Comparison of ENCODE assay signal across 8 cellular contexts in genomic region chr1:212433577-212434462, GRCh38. TPM values are rescaled to one million over a fixed set of nuclear protein-coding genes. Genes with fewer than 3 reads are reported as not detected.
DNase-seq lines count a peak whose midpoint lies in the region; ATAC-seq and TF ChIP-seq lines count a peak whose summit lies in the region.

No MANE protein-coding gene starts in this region.

- no peak overlapping the region for H3K27ac Mint-ChIP-seq in endothelial cell (ENCODE audit: unreplicated experiment)

- H3K4me1 Mint-ChIP-seq in endothelial cell (ENCODE audit: unreplicated experiment), result peaks cover 20% of the 10 kb centered on the region

- H3K36me3 ChIP-seq in DND-41 (ENCODE audit: insufficient read depth, low read length) (no peaks in the 10 kb centered on the region), OCI-LY3 (replicated peaks; ENCODE audit: low read depth, low read length) (peaks cover 8% of the 10 kb centered on the region)

- no peak for DNase-seq in DND-41
- no peak for DNase-seq in endothelial cell (ENCODE audit: low spot score)
- peak; percentile 58 for DNase-seq in pons (ENCODE audit: low spot score)
- DNase-seq in NCI-H187 (lab: John Stamatoyannopoulos, UW), result no peak
- DNase-seq in H4 (ENCODE audit: low spot score), result no peak

- TF ChIP-seq CTCF in DND-41 (IDR thresholded peaks at IDR 0.05; ENCODE audit: borderline replicate concordance, extremely low read depth, low read length, poor library complexity, severe bottlenecking) (no peak), OCI-LY3 (IDR thresholded peaks at IDR 0.05; ENCODE audit: low read depth, low read length) (no peak), endothelial cell (IDR thresholded peaks at IDR 0.05; ENCODE audit: unreplicated experiment) (no peak)

- H3K36me3 Mint-ChIP-seq in endothelial cell (ENCODE audit: low read depth, unreplicated experiment), result no peaks in the 10 kb centered on the region

- H3K79me2 ChIP-seq in DND-41 (ENCODE audit: insufficient read depth, low read length) (peaks cover 47% of the 10 kb centered on the region), OCI-LY3 (ENCODE audit: low read length) (peaks cover 40% of the 10 kb centered on the region)

- H3K27me3 ChIP-seq in DND-41 (ENCODE audit: insufficient read depth, low read length, poor library complexity) (no peaks in the 10 kb centered on the region), OCI-LY3 (ENCODE audit: low read depth, low read length) (0 out of 2 replicates have a peak, but pooled peaks cover 3% of the 10 kb centered on the region)

- peaks cover 3% of the 10 kb centered on the region for H3K27me3 Mint-ChIP-seq in endothelial cell (ENCODE audit: unreplicated experiment)

- H3K4me2 ChIP-seq in DND-41 (ENCODE audit: insufficient read depth, low read length) (peak overlapping the region; percentile 88), OCI-LY3 (ENCODE audit: low read length) (peak overlapping the region; percentile 79)

- peak overlapping the region; percentile 81 for H3K9ac ChIP-seq in DND-41 (ENCODE audit: low read depth, low read length)
- H3K9ac ChIP-seq in OCI-LY3 (ENCODE audit: low read length), result peak overlapping the region; percentile 76

- H3K27ac ChIP-seq in DND-41 (ENCODE audit: low read length), result peak overlapping the region; percentile 44; the same call in 1 of the 2 replicates
- no peak overlapping the region for H3K27ac ChIP-seq in OCI-LY3 (ENCODE audit: low read length)

- H3K9me3 ChIP-seq in DND-41 (ENCODE audit: insufficient read depth, low read length, severe bottlenecking), result no peaks in the 10 kb centered on the region
- no peaks in the 10 kb centered on the region for H3K9me3 ChIP-seq in OCI-LY3 (ENCODE audit: insufficient read depth, low read length)

- ATAC-seq in DND-41 (ENCODE audit: insufficient read depth, low read depth) (no peak), GM18868 (IDR thresholded peaks at IDR 0.05; ENCODE audit: unreplicated experiment) (no peak), GM19351 (IDR thresholded peaks at IDR 0.05; ENCODE audit: unreplicated experiment) (no peak)

- H3K4me3 Mint-ChIP-seq in endothelial cell (ENCODE audit: unreplicated experiment), result peak overlapping the region; percentile 79

- peak overlapping the region; percentile 68 to 73; a peak in 3 of 4 replicates for H3K4me3 ChIP-seq in DND-41 (ENCODE audit: low read depth in 1 of 2, low read length in 2 of 2)
- peak overlapping the region; percentile 84 for H3K4me3 ChIP-seq in OCI-LY3 (ENCODE audit: low read length)

- no peaks in the 10 kb centered on the region for H4K20me1 ChIP-seq in DND-41 (ENCODE audit: insufficient read depth, low read length)
- H4K20me1 ChIP-seq in OCI-LY3 (ENCODE audit: insufficient read depth, low read length), result 0 out of 2 replicates have a peak, but pooled peaks cover 1% of the 10 kb centered on the region

- H2AFZ ChIP-seq in DND-41 (ENCODE audit: low read depth, low read length), result peak overlapping the region; percentile 81
- H2AFZ ChIP-seq in OCI-LY3 (ENCODE audit: low read depth, low read length), result no peak overlapping the region

- H3K9me3 Mint-ChIP-seq in endothelial cell (ENCODE audit: unreplicated experiment), result no peaks in the 10 kb centered on the region

- H3K4me1 ChIP-seq in DND-41 (ENCODE audit: insufficient read depth, low read length) (peaks cover 24% of the 10 kb centered on the region), OCI-LY3 (ENCODE audit: low read length) (peaks cover 11% of the 10 kb centered on the region)

RNA-seq across cellular contexts. Expression of gene NENF, which starts 1.1 kb away (rescaled TPM):
- 25.6 TPM for total RNA-seq in endothelial cell (ENCODE audit: unreplicated experiment)
- 65.3 and 74.8 TPM in 2 replicates for total RNA-seq in H4 (2014; rRNA removed; shearing (Covaris generic))

RNA-seq across cellular contexts. Expression of gene PACC1, which starts 19.1 kb away (rescaled TPM):
- 15.3 TPM for total RNA-seq in endothelial cell (ENCODE audit: unreplicated experiment)
- total RNA-seq in H4 (2014; rRNA removed; shearing (Covaris generic)), result 14.8 and 15.9 TPM in 2 replicates
